24 cellular contexts compared by ENCODE assay signal in genomic region chr7:101618207-101618839, GRCh38. TPM values are rescaled to one million over a fixed set of nuclear protein-coding genes. Genes with fewer than 3 reads are reported as not detected.
DNase-seq lines count a peak whose midpoint lies in the region; ATAC-seq and TF ChIP-seq lines count a peak whose summit lies in the region.
"Had no signal": no experiment of that assay in that cellular context is flagged by ENCODE, and none has a peak within 500 bp of the region (broad histone marks: within the 10 kb centered on the region; RNA-seq: fewer than 3 reads in every experiment).

No MANE protein-coding gene starts in this region.

- TF ChIP-seq CTCF in BJ (IDR thresholded peaks at IDR 0.05; ENCODE audit: insufficient read depth, low read depth, low read length) (no peak), GM23338 (conservative IDR thresholded peaks at IDR 0.05; ENCODE audit: low read depth in 2 of 2) (no peak), endodermal cell (conservative IDR thresholded peaks at IDR 0.05) (no peak), neural progenitor cell (IDR thresholded peaks at IDR 0.05) (no peak)

- no peaks in the 10 kb centered on the region for H3K36me3 ChIP-seq in BJ (ENCODE audit: control insufficient read depth, insufficient read depth, low read length)
- H3K36me3 ChIP-seq in GM23338 (ENCODE audit: insufficient read depth), result no peaks in the 10 kb centered on the region
- H3K36me3 ChIP-seq in endodermal cell (ENCODE audit: control insufficient read depth, insufficient read depth, low read length), result no peaks in the 10 kb centered on the region
- H3K36me3 ChIP-seq in neural progenitor cell, result no peaks in the 10 kb centered on the region
- no peaks in the 10 kb centered on the region for H3K36me3 ChIP-seq in naive thymus-derived CD4-positive, alpha-beta T cell (ENCODE audit: control insufficient read depth in 2 of 3, insufficient read depth in 3 of 3, low read length in 3 of 3)
- H3K36me3 ChIP-seq: upper lobe of right lung had no signal

- no peaks in the 10 kb centered on the region for H3K79me2 ChIP-seq in GM23338 (replicated peaks; ENCODE audit: insufficient read depth)
- H3K79me2 ChIP-seq in neural progenitor cell (ENCODE audit: low read depth), result no peaks in the 10 kb centered on the region

- H3K4me3 Mint-ChIP-seq in GM23338, result no peak overlapping the region
- no peak overlapping the region for H3K4me3 Mint-ChIP-seq in endodermal cell
- peak overlapping the region; percentile 33 for H3K4me3 Mint-ChIP-seq in neural progenitor cell
- H3K4me3 Mint-ChIP-seq in naive thymus-derived CD4-positive, alpha-beta T cell, result no peak overlapping the region
- H3K4me3 Mint-ChIP-seq: activated B cell treated with CpG ODN at 0.5 μM for 24 hours; activated CD8-positive, alpha-beta T cell treated with anti-CD3 and anti-CD28 coated beads for 36 hours; activated naive CD8-positive, alpha-beta T cell; activated T-cell treated with anti-CD3 and anti-CD28 coated beads, Interleukin-2, amount 50 U/mL, for 72 hours; stimulated activated naive CD8-positive, alpha-beta T cell treated with anti-CD3 and anti-CD28 coated beads, Interleukin-15, Interleukin-2, amounts not matched to agents 100 ng/mL and 50 ng/mL, for 24 hours had no signal

- H3F3A ChIP-seq in GM23338 (replicated peaks; ENCODE audit: low read depth) (no peaks in the 10 kb centered on the region), neural progenitor cell (ENCODE audit: low read depth) (peaks cover 3% of the 10 kb centered on the region)

- H3K9ac ChIP-seq in endodermal cell (ENCODE audit: extremely low read depth, low read length, poor library complexity, severe bottlenecking) (no peak overlapping the region), neural progenitor cell (no peak overlapping the region)

- intact Hi-C loops in naive thymus-derived CD4-positive, alpha-beta T cell (cut with micrococcal nuclease), result no loop called here

- no peak overlapping the region for H3K27ac Mint-ChIP-seq in GM23338
- peak overlapping the region; percentile 55 for H3K27ac Mint-ChIP-seq in endodermal cell
- H3K27ac Mint-ChIP-seq in neural progenitor cell, result no peak overlapping the region
- no peak overlapping the region for H3K27ac Mint-ChIP-seq in naive thymus-derived CD4-positive, alpha-beta T cell
- H3K27ac Mint-ChIP-seq: activated B cell treated with CpG ODN at 0.5 μM for 24 hours; activated CD8-positive, alpha-beta T cell treated with anti-CD3 and anti-CD28 coated beads for 36 hours; activated naive CD8-positive, alpha-beta T cell; activated T-cell treated with anti-CD3 and anti-CD28 coated beads, Interleukin-2, amount 50 U/mL, for 72 hours; stimulated activated naive CD8-positive, alpha-beta T cell treated with anti-CD3 and anti-CD28 coated beads, Interleukin-15, Interleukin-2, amounts not matched to agents 100 ng/mL and 50 ng/mL, for 24 hours had no signal

- CTCF ChIA-PET in BJ (lab: Yijun Ruan, JAX), result interaction anchor here (0.6 to 0.9 kb wide), 2 partner anchors 16 to 639 kb away, joined by 4 to 6 read pairs; no protein-coding TSS in a partner anchor
- CTCF ChIA-PET in naive thymus-derived CD4-positive, alpha-beta T cell (lab: Charles Lee), result no interaction called here

- H3K4me2 ChIP-seq in GM23338, result no peak overlapping the region
- no peak overlapping the region for H3K4me2 ChIP-seq in neural progenitor cell

- H4K20me1 ChIP-seq in GM23338 (replicated peaks; ENCODE audit: insufficient read depth), result no peaks in the 10 kb centered on the region
- no peaks in the 10 kb centered on the region for H4K20me1 ChIP-seq in neural progenitor cell (ENCODE audit: low read depth)

- H3K4me3 ChIP-seq in BJ (ENCODE audit: low read depth, low read length) (no peak overlapping the region; the same call in 1 of the 2 replicates), GM23338 (no peak overlapping the region), endodermal cell (ENCODE audit: low read length) (no peak overlapping the region), neural progenitor cell (no peak overlapping the region)
- no peak overlapping the region for H3K4me3 ChIP-seq in naive thymus-derived CD4-positive, alpha-beta T cell (ENCODE audit: low read length)
- H3K4me3 ChIP-seq: mucosa of descending colon, upper lobe of right lung had no signal

- H3K4me1 ChIP-seq in GM23338 (ENCODE audit: insufficient read depth), result peaks cover 4% of the 10 kb centered on the region; the same call in 1 of the 2 replicates
- H3K4me1 ChIP-seq in endodermal cell (ENCODE audit: control insufficient read depth, insufficient read depth, low read length), result peaks cover 10% of the 10 kb centered on the region
- peaks cover 8% of the 10 kb centered on the region for H3K4me1 ChIP-seq in neural progenitor cell
- no peaks in the 10 kb centered on the region for H3K4me1 ChIP-seq in naive thymus-derived CD4-positive, alpha-beta T cell (ENCODE audit: control insufficient read depth in 2 of 2, insufficient read depth in 2 of 2, low read length in 2 of 2)
- H3K4me1 ChIP-seq: upper lobe of right lung had no signal

- POLR2A ChIA-PET in BJ (lab: Charles Lee), result no interaction called here
- POLR2A ChIA-PET in naive thymus-derived CD4-positive, alpha-beta T cell (lab: Charles Lee), result no interaction called here

- no peaks in the 10 kb centered on the region for H3K9me2 ChIP-seq in GM23338 (ENCODE audit: insufficient read depth)

- H2AFZ ChIP-seq in GM23338 (peak overlapping the region; percentile 59; the same call in 1 of the 2 replicates), neural progenitor cell (replicated peaks) (no peak overlapping the region)

- no peak for ATAC-seq in GM23338
- no peak for ATAC-seq in naive thymus-derived CD4-positive, alpha-beta T cell
- no peak for ATAC-seq in SK-N-SH treated with all-trans-retinoic acid at 6 μM for 48 hours
- no peak for ATAC-seq in GM19467 (IDR thresholded peaks at IDR 0.05; ENCODE audit: unreplicated experiment)
- ATAC-seq: activated CD8-positive, alpha-beta T cell treated with anti-CD3 and anti-CD28 coated beads for 36 hours; activated T-cell treated with anti-CD3 and anti-CD28 coated beads, Interleukin-2, amount 50 U/mL, for 72 hours; mucosa of descending colon; upper lobe of right lung had no signal

- H3K27me3 ChIP-seq in BJ (ENCODE audit: control insufficient read depth, insufficient read depth, low read length) (no peaks in the 10 kb centered on the region), GM23338 (ENCODE audit: insufficient read depth) (no peaks in the 10 kb centered on the region), endodermal cell (ENCODE audit: control insufficient read depth, insufficient read depth, low read length, poor library complexity, severe bottlenecking) (no peaks in the 10 kb centered on the region), neural progenitor cell (no peaks in the 10 kb centered on the region)
- H3K27me3 ChIP-seq in naive thymus-derived CD4-positive, alpha-beta T cell (ENCODE audit: control insufficient read depth in 2 of 2, insufficient read depth in 2 of 2, low read length in 2 of 2), result no peaks in the 10 kb centered on the region

- H3K36me3 Mint-ChIP-seq in GM23338 (ENCODE audit: low read depth) (no peaks in the 10 kb centered on the region), endodermal cell (ENCODE audit: low read depth) (no peaks in the 10 kb centered on the region), neural progenitor cell (no peaks in the 10 kb centered on the region)
- H3K36me3 Mint-ChIP-seq in naive thymus-derived CD4-positive, alpha-beta T cell, result no peaks in the 10 kb centered on the region
- H3K36me3 Mint-ChIP-seq: activated naive CD8-positive, alpha-beta T cell had no signal

- peaks cover 20% of the 10 kb centered on the region for H3K4me1 Mint-ChIP-seq in GM23338
- peaks cover 13% of the 10 kb centered on the region for H3K4me1 Mint-ChIP-seq in endodermal cell
- H3K4me1 Mint-ChIP-seq in neural progenitor cell, result peaks cover 16% of the 10 kb centered on the region
- no peaks in the 10 kb centered on the region for H3K4me1 Mint-ChIP-seq in naive thymus-derived CD4-positive, alpha-beta T cell
- H3K4me1 Mint-ChIP-seq: activated B cell treated with CpG ODN at 0.5 μM for 24 hours had no signal

- peak; percentile 74 for DNase-seq in BJ (ENCODE audit: low read depth)
- no peak for DNase-seq in GM23338 (ENCODE audit: low spot score)
- no peak for DNase-seq in endodermal cell
- no peak for DNase-seq in neural progenitor cell (ENCODE audit: low spot score)
- no peak for DNase-seq in naive thymus-derived CD4-positive, alpha-beta T cell
- no peak for DNase-seq in activated naive CD4-positive, alpha-beta T cell treated with anti-CD3 and anti-CD28 coated beads, Interleukin-2, amount 50 U/mL, for 16 hours
- DNase-seq: activated B cell treated with CpG ODN at 0.5 μM for 24 hours; activated CD8-positive, alpha-beta T cell treated with anti-CD3 and anti-CD28 coated beads for 36 hours; activated T-cell treated with anti-CD3 and anti-CD28 coated beads, Interleukin-2, amount 50 U/mL, for 72 hours; IMR-90; kidney glomerular epithelial cell; NCI-H1694 treated with DMSO at 0.1 percent for 48 hours; NCI-H510A treated with DMSO at 0.1 percent for 48 hours; nucleus accumbens; SHP77 treated with DMSO at 0.1 percent for 48 hours; T-helper 2 cell; upper lobe of right lung had no signal

- 81 to 90% methylated on average over 17 to 20 of the region's 20 CpGs for WGBS in endodermal cell (ENCODE audit: insufficient coverage in 1 of 2, insufficient read length in 1 of 2), 2 experiments

- H3K9me3 ChIP-seq in endodermal cell (ENCODE audit: control insufficient read depth, low read length) (no peaks in the 10 kb centered on the region), neural progenitor cell (ENCODE audit: low read depth) (no peaks in the 10 kb centered on the region)
- H3K9me3 ChIP-seq in naive thymus-derived CD4-positive, alpha-beta T cell (ENCODE audit: control insufficient read depth in 2 of 3, low read length in 3 of 3), result no peaks in the 10 kb centered on the region
- H3K9me3 ChIP-seq: mucosa of descending colon, upper lobe of right lung had no signal

- no peaks in the 10 kb centered on the region for H3K9me3 Mint-ChIP-seq in GM23338
- H3K9me3 Mint-ChIP-seq in endodermal cell, result no peaks in the 10 kb centered on the region
- H3K9me3 Mint-ChIP-seq in neural progenitor cell, result no peaks in the 10 kb centered on the region
- no peaks in the 10 kb centered on the region for H3K9me3 Mint-ChIP-seq in naive thymus-derived CD4-positive, alpha-beta T cell
- H3K9me3 Mint-ChIP-seq: activated B cell treated with CpG ODN at 0.5 μM for 24 hours; activated CD8-positive, alpha-beta T cell treated with anti-CD3 and anti-CD28 coated beads for 36 hours; activated T-cell treated with anti-CD3 and anti-CD28 coated beads, Interleukin-2, amount 50 U/mL, for 72 hours; stimulated activated naive CD8-positive, alpha-beta T cell treated with anti-CD3 and anti-CD28 coated beads, Interleukin-15, Interleukin-2, amounts not matched to agents 100 ng/mL and 50 ng/mL, for 24 hours had no signal

- H3K27ac ChIP-seq in GM23338 (ENCODE audit: low read depth), result no peak overlapping the region
- no peak overlapping the region for H3K27ac ChIP-seq in endodermal cell (ENCODE audit: low read depth, low read length)
- no peak overlapping the region for H3K27ac ChIP-seq in neural progenitor cell
- no peak overlapping the region for H3K27ac ChIP-seq in naive thymus-derived CD4-positive, alpha-beta T cell (ENCODE audit: low read depth, low read length)
- H3K27ac ChIP-seq: HL-60, upper lobe of right lung had no signal

- peaks cover 10% of the 10 kb centered on the region for H3K27me3 Mint-ChIP-seq in GM23338 (ENCODE audit: insufficient read depth, low read depth, poor library complexity)
- H3K27me3 Mint-ChIP-seq in endodermal cell (ENCODE audit: insufficient read depth), result peaks cover 2% of the 10 kb centered on the region
- peaks cover 30% of the 10 kb centered on the region for H3K27me3 Mint-ChIP-seq in neural progenitor cell (ENCODE audit: insufficient read depth, low read depth)
- peaks cover 0 to 11% (median 0%) of the 10 kb centered on the region in 5 donors for H3K27me3 Mint-ChIP-seq in naive thymus-derived CD4-positive, alpha-beta T cell
- H3K27me3 Mint-ChIP-seq: activated naive CD8-positive, alpha-beta T cell had no signal

RNA-seq across cellular contexts. Expression of gene MYL10, which starts 10.8 kb away (rescaled TPM):
- polyA plus RNA-seq in BJ (2011; rRNA removed), result 0.07 and 0.18 TPM in 2 replicates
- not detected in 2 replicates for polyA minus RNA-seq in BJ (2011; rRNA and poly(A)+ RNA removed)
- total RNA-seq in GM23338 (2014; rRNA removed; shearing (Covaris generic)), result not detected in 2 replicates
- polyA plus RNA-seq in GM23338 (2016; fragmentation: Nextera tagmentation; extraction: Ambion mirVana), result 0.75 and 1.3 TPM in 2 replicates
- not detected for total RNA-seq in endodermal cell
- not detected for polyA plus RNA-seq in endodermal cell (2013, experiment 1 of 2)
- polyA plus RNA-seq in endodermal cell (2013, experiment 2 of 2), result not detected
- total RNA-seq in neural progenitor cell (ENCODE audit: low replicate concordance), result not detected in 2 replicates
- total RNA-seq in naive thymus-derived CD4-positive, alpha-beta T cell, result not detected
- not detected for polyA plus RNA-seq in naive thymus-derived CD4-positive, alpha-beta T cell
- total RNA-seq: activated B cell treated with CpG ODN at 0.5 μM for 24 hours; activated CD8-positive, alpha-beta T cell treated with anti-CD3 and anti-CD28 coated beads for 36 hours; activated T-cell treated with anti-CD3 and anti-CD28 coated beads, Interleukin-2, amount 50 U/mL, for 72 hours; H1; IMR-90; mucosa of descending colon; upper lobe of right lung had no signal
- polyA plus RNA-seq: IMR-90 had no signal
